Comparison of ENCODE assay signal across 30 cellular contexts in the genomic region with DNA sequence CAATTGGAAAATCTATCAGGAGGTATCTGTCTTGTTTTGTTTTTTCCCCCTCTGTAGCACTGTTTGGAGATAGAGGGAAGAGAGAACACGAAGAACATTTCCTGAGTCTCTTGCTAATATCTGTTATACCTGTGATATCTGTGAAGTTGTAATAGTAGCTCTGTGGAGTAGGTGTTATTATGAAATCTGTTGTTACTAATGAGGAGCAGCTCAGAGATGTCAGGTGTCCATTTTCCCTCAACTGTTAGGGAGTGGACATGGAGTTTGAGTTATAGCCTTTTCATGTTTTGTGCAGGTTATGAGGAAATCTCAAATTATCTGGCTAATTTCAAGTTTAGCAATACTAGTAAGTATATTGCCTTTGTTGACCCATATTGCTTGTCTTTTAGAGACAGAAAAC.
"Had no signal": no experiment of that assay in that cellular context is flagged by ENCODE, and none has a peak within 500 bp of the region (broad histone marks: within the 10 kb centered on the region; RNA-seq: fewer than 3 reads in every experiment).

No MANE protein-coding gene starts in this region.

- H3K27ac ChIP-seq: brain microvascular endothelial cell, esophagus squamous epithelium, right atrium auricular region, thyroid gland had no signal

- H3K27me3 ChIP-seq: brain microvascular endothelial cell, esophagus squamous epithelium, right atrium auricular region, thyroid gland had no signal

- H3K4me3 Mint-ChIP-seq: activated B cell treated with CpG ODN at 0.5 μM for 24 hours; activated CD8-positive, alpha-beta memory T cell treated with anti-CD3 and anti-CD28 coated beads, Interleukin-2, amount 10 ng/mL, durations not matched to agents 7 days and 5 days; activated CD8-positive, alpha-beta T cell treated with anti-CD3 and anti-CD28 coated beads, Interleukin-2, amount 10 ng/mL, durations not matched to agents 7 days and 5 days; activated naive CD4-positive, alpha-beta T cell treated with anti-CD3 and anti-CD28 coated beads, Interleukin-2, amount 10 ng/mL, durations not matched to agents 7 days and 5 days; activated T-helper 1 cell treated with anti-CD3 and anti-CD28 coated beads, Interleukin-12 subunit alpha, Interleukin-12 subunit beta, Interleukin-2, Interleukin-4 antibody, amounts not matched to agents 30 ng/mL and 10 ng/mL and 1 ng/mL, durations not matched to agents 14 hours and 24 hours and 36 hours; dendritic cell treated with granulocyte-macrophage colony-stimulating factor and Interleukin-4, amounts not matched to agents 40 ng/mL and 50 ng/mL, for 4 days; naive B cell; stimulated activated memory B cell treated with anti-CD40 and anti-IgM and Interleukin-4, amounts not matched to agents 10 μg/mL and 1 μg/mL and 100 μg/mL, for 72 hours; stimulated activated naive CD8-positive, alpha-beta T cell treated with anti-CD3 and anti-CD28 coated beads, Interleukin-15, amount 100 ng/mL, for 72 hours; T-helper 1 cell treated with Interleukin-12 subunit alpha and Interleukin-12 subunit beta and Interleukin-4 antibody, amounts not matched to agents 30 μg/mL and 1 μg/mL, for 36 hours had no signal

- H3K4me3 ChIP-seq: esophagus squamous epithelium, right atrium auricular region, smooth muscle cell, thyroid gland had no signal

- H3K27ac Mint-ChIP-seq: activated B cell treated with CpG ODN at 0.5 μM for 24 hours; activated CD8-positive, alpha-beta memory T cell treated with anti-CD3 and anti-CD28 coated beads, Interleukin-2, amount 10 ng/mL, durations not matched to agents 7 days and 5 days; activated CD8-positive, alpha-beta T cell treated with anti-CD3 and anti-CD28 coated beads, Interleukin-2, amount 10 ng/mL, durations not matched to agents 7 days and 5 days; activated naive CD4-positive, alpha-beta T cell treated with anti-CD3 and anti-CD28 coated beads, Interleukin-2, amount 10 ng/mL, durations not matched to agents 7 days and 5 days; activated T-helper 1 cell treated with anti-CD3 and anti-CD28 coated beads, Interleukin-12 subunit alpha, Interleukin-12 subunit beta, Interleukin-2, Interleukin-4 antibody, amounts not matched to agents 30 ng/mL and 10 ng/mL and 1 ng/mL, durations not matched to agents 14 hours and 24 hours and 36 hours; dendritic cell treated with granulocyte-macrophage colony-stimulating factor and Interleukin-4, amounts not matched to agents 40 ng/mL and 50 ng/mL, for 4 days; stimulated activated memory B cell treated with anti-CD40 and anti-IgM and Interleukin-4, amounts not matched to agents 10 μg/mL and 1 μg/mL and 100 μg/mL, for 72 hours; stimulated activated naive CD8-positive, alpha-beta T cell treated with anti-CD3 and anti-CD28 coated beads, Interleukin-15, amount 100 ng/mL, for 72 hours; T-helper 1 cell treated with Interleukin-12 subunit alpha and Interleukin-12 subunit beta and Interleukin-4 antibody, amounts not matched to agents 30 μg/mL and 1 μg/mL, for 36 hours had no signal

- FAIRE-seq: astrocyte, islet of Langerhans had no signal

- DNase-seq: activated B cell treated with CpG ODN at 0.5 μM for 24 hours; activated CD4-positive, alpha-beta T cell treated with anti-CD3 and anti-CD28 coated beads, Interleukin-2, amount 50 U/mL, for 1 hour; activated CD8-positive, alpha-beta memory T cell treated with anti-CD3 and anti-CD28 coated beads, Interleukin-2, amount 10 ng/mL, durations not matched to agents 7 days and 5 days; activated CD8-positive, alpha-beta T cell treated with anti-CD3 and anti-CD28 coated beads, Interleukin-2, amount 10 ng/mL, durations not matched to agents 7 days and 5 days; activated effector memory CD4-positive, alpha-beta T cell treated with anti-CD3 and anti-CD28 coated beads, Interleukin-2, amount 50 U/mL, for 16 hours; activated naive CD4-positive, alpha-beta T cell treated with anti-CD3 and anti-CD28 coated beads, Interleukin-2, amount 10 ng/mL, durations not matched to agents 7 days and 5 days; amniotic stem cell; brain microvascular endothelial cell; caudate nucleus; esophagus squamous epithelium; foreskin melanocyte; glutamatergic neuron; left ventricle myocardium superior; naive B cell; stimulated activated CD4-positive, alpha-beta T cell treated with anti-CD3 and anti-CD28 coated beads, Interleukin-1b, Interleukin-23, amount 100 ng/mL, for 48 hours; stimulated activated CD4-positive, alpha-beta T cell treated with anti-CD3 and anti-CD28 coated beads, Interleukin-4, amount 100 ng/mL, for 4 hours; stimulated activated CD8-positive, alpha-beta memory T cell treated with anti-CD3 and anti-CD28 coated beads, Interleukin-4, amount 100 ng/mL, for 48 hours; stimulated activated naive CD8-positive, alpha-beta T cell treated with anti-CD3 and anti-CD28 coated beads, Interleukin-15, amount 100 ng/mL, for 72 hours; substantia nigra; SW 1271; T1000; thyroid gland had no signal

- ATAC-seq: activated CD8-positive, alpha-beta memory T cell treated with anti-CD3 and anti-CD28 coated beads, Interleukin-2, amount 10 ng/mL, durations not matched to agents 7 days and 5 days; activated CD8-positive, alpha-beta T cell treated with anti-CD3 and anti-CD28 coated beads, Interleukin-2, amount 10 ng/mL, durations not matched to agents 7 days and 5 days; left ventricle myocardium superior; stimulated activated memory B cell treated with anti-CD40 and anti-IgM and Interleukin-4, amounts not matched to agents 10 μg/mL and 1 μg/mL and 100 μg/mL, for 72 hours; stimulated activated naive CD8-positive, alpha-beta T cell treated with anti-CD3 and anti-CD28 coated beads, Interleukin-15, amount 100 ng/mL, for 72 hours had no signal

- H3K4me2 ChIP-seq: smooth muscle cell had no signal

- H3K4me1 ChIP-seq: esophagus squamous epithelium, right atrium auricular region had no signal

- H3K36me3 ChIP-seq: thyroid gland had no signal

- H3K9me3 Mint-ChIP-seq: activated B cell treated with CpG ODN at 0.5 μM for 24 hours; activated naive CD4-positive, alpha-beta T cell treated with anti-CD3 and anti-CD28 coated beads, Interleukin-2, amount 10 ng/mL, durations not matched to agents 7 days and 5 days; activated T-helper 1 cell treated with anti-CD3 and anti-CD28 coated beads, Interleukin-12 subunit alpha, Interleukin-12 subunit beta, Interleukin-2, Interleukin-4 antibody, amounts not matched to agents 30 ng/mL and 10 ng/mL and 1 ng/mL, durations not matched to agents 14 hours and 24 hours and 36 hours; dendritic cell treated with granulocyte-macrophage colony-stimulating factor and Interleukin-4, amounts not matched to agents 40 ng/mL and 50 ng/mL, for 4 days; naive B cell; stimulated activated memory B cell treated with anti-CD40 and anti-IgM and Interleukin-4, amounts not matched to agents 10 μg/mL and 1 μg/mL and 100 μg/mL, for 72 hours; stimulated activated naive CD8-positive, alpha-beta T cell treated with anti-CD3 and anti-CD28 coated beads, Interleukin-15, amount 100 ng/mL, for 72 hours; T-helper 1 cell treated with Interleukin-12 subunit alpha and Interleukin-12 subunit beta and Interleukin-4 antibody, amounts not matched to agents 30 μg/mL and 1 μg/mL, for 36 hours had no signal

- H3K4me1 Mint-ChIP-seq: activated CD8-positive, alpha-beta memory T cell treated with anti-CD3 and anti-CD28 coated beads, Interleukin-2, amount 10 ng/mL, durations not matched to agents 7 days and 5 days; activated naive CD4-positive, alpha-beta T cell treated with anti-CD3 and anti-CD28 coated beads, Interleukin-2, amount 10 ng/mL, durations not matched to agents 7 days and 5 days; stimulated activated naive CD8-positive, alpha-beta T cell treated with anti-CD3 and anti-CD28 coated beads, Interleukin-15, amount 100 ng/mL, for 72 hours had no signal

- H3K27me3 Mint-ChIP-seq: activated B cell treated with CpG ODN at 0.5 μM for 24 hours; activated CD8-positive, alpha-beta memory T cell treated with anti-CD3 and anti-CD28 coated beads, Interleukin-2, amount 10 ng/mL, durations not matched to agents 7 days and 5 days; activated naive CD4-positive, alpha-beta T cell treated with anti-CD3 and anti-CD28 coated beads, Interleukin-2, amount 10 ng/mL, durations not matched to agents 7 days and 5 days; dendritic cell treated with granulocyte-macrophage colony-stimulating factor and Interleukin-4, amounts not matched to agents 40 ng/mL and 50 ng/mL, for 4 days; naive B cell; stimulated activated memory B cell treated with anti-CD40 and anti-IgM and Interleukin-4, amounts not matched to agents 10 μg/mL and 1 μg/mL and 100 μg/mL, for 72 hours; stimulated activated naive CD8-positive, alpha-beta T cell treated with anti-CD3 and anti-CD28 coated beads, Interleukin-15, amount 100 ng/mL, for 72 hours had no signal

- H3K9me3 ChIP-seq: esophagus squamous epithelium, right atrium auricular region, thyroid gland had no signal
